8 cellular contexts compared by ENCODE assay signal in the genomic region with DNA sequence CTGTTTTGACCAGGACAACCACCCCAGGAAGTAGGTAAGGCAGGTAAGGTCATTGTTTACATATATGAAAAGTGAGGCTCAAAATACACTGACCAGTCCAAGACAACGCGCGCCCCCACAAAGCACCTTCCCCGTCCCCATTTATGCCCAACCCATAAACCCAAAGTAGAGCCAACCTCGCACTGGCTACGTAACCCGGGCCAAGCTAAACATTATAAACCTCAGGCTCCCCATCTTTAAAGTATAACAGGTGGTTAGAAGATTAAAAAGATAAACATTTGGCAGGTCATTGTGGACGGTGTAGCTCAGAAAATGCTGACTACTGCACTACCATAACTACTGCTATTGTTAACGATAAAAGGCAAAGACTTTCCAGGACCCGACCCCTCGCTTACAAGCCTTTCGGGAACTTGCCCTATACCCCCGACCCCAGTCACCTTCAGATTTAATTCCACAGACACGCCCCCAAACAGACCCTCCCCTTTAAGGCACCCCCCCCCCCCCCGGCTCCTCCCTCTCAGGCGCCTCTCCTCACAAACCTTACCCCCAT. TPM values are rescaled to one million over a fixed set of nuclear protein-coding genes. Genes with fewer than 3 reads are reported as not detected.
DNase-seq lines count a peak whose midpoint lies in the region; ATAC-seq and TF ChIP-seq lines count a peak whose summit lies in the region.

No MANE protein-coding gene starts in this region.

- H3K4me3 ChIP-seq in ectodermal cell (ENCODE audit: insufficient read depth, low read depth, low read length) (peak overlapping the region; percentile 64), mucosa of stomach (ENCODE audit: low read length) (peak overlapping the region; percentile 86)

- DNase-seq in NCI-H345 treated with DMSO at 0.1 percent for 48 hours (lab: John Stamatoyannopoulos, UW; ENCODE audit: unreplicated experiment) (peak; percentile 36), NCI-H345 (lab: John Stamatoyannopoulos, UW) (no peak), SKM-1 (lab: John Stamatoyannopoulos, UW; ENCODE audit: unreplicated experiment) (no peak), SKM-1 treated with dmso at 0.1 percent for 144 hours (lab: John Stamatoyannopoulos, UW; ENCODE audit: unreplicated experiment) (no peak)

- H3K36me3 ChIP-seq in ectodermal cell (ENCODE audit: control insufficient read depth, insufficient read depth, low read length) (no peaks in the 10 kb centered on the region), mucosa of stomach (ENCODE audit: control insufficient read depth, insufficient read depth, low read length) (no peaks in the 10 kb centered on the region)

- peak overlapping the region; percentile 81 for H3K9ac ChIP-seq in mucosa of stomach (ENCODE audit: low read length)

- H3K27ac ChIP-seq in ectodermal cell (ENCODE audit: insufficient read depth, low read depth, low read length, poor library complexity, severe bottlenecking) = peak overlapping the region; percentile 78

- no peaks in the 10 kb centered on the region for H3K27me3 ChIP-seq in ectodermal cell (ENCODE audit: control insufficient read depth, insufficient read depth, low read length, poor library complexity, severe bottlenecking)
- no peaks in the 10 kb centered on the region for H3K27me3 ChIP-seq in mucosa of stomach (ENCODE audit: control insufficient read depth, insufficient read depth, low read length)

- peaks cover 14% of the 10 kb centered on the region for H3K4me1 ChIP-seq in ectodermal cell (ENCODE audit: control insufficient read depth, insufficient read depth, low read length)
- H3K4me1 ChIP-seq in mucosa of stomach (ENCODE audit: control insufficient read depth, insufficient read depth, low read length) = peaks cover 15% of the 10 kb centered on the region

- 3 to 4% methylated on average over 13 to 15 of the region's 16 CpGs for WGBS in ectodermal cell, 2 experiments

- no peak for ATAC-seq in HG03342 (IDR thresholded peaks at IDR 0.05; ENCODE audit: unreplicated experiment)

- no peaks in the 10 kb centered on the region for H3K9me3 ChIP-seq in ectodermal cell (ENCODE audit: control insufficient read depth, low read length)
- no peaks in the 10 kb centered on the region for H3K9me3 ChIP-seq in mucosa of stomach (ENCODE audit: control insufficient read depth, low read length)

TF ChIP-seq in PFSK-1, 5 proteins besides CTCF, POLR2A, EP300 and RAD21:
- TF ChIP-seq POLR2AphosphoS5 (IDR thresholded peaks at IDR 0.05; ENCODE audit: low read depth, low read length) (no peak), SIN3A (IDR thresholded peaks at IDR 0.05; ENCODE audit: borderline replicate concordance, insufficient read depth, low read length) (peak; percentile 62; the same call in 1 of the 2 replicates)
TF ChIP-seq in PFSK-1: peak in this region for 1.

RNA-seq across cellular contexts. Expression of a gene that starts 0.5 kb away (rescaled TPM):
- polyA plus RNA-seq in PFSK-1 (2012; ENCODE audit: insufficient read length, low read depth) = 90.5 TPM
- 218 TPM for polyA plus RNA-seq in ectodermal cell (2013, experiment 1 of 4)
- 249 TPM for polyA plus RNA-seq in ectodermal cell (2013, experiment 2 of 4)
- 167 TPM for polyA plus RNA-seq in ectodermal cell (2013, experiment 3 of 4)
- polyA plus RNA-seq in ectodermal cell (2013, experiment 4 of 4) = 194 TPM

RNA-seq across cellular contexts. Expression of a gene that starts 0.8 kb away (rescaled TPM):
- polyA plus RNA-seq in PFSK-1 (2012; ENCODE audit: insufficient read length, low read depth) = 3.3 TPM
- 10.0 TPM for polyA plus RNA-seq in ectodermal cell (2013, experiment 1 of 4)
- polyA plus RNA-seq in ectodermal cell (2013, experiment 2 of 4) = 11.2 TPM
- 8.0 TPM for polyA plus RNA-seq in ectodermal cell (2013, experiment 3 of 4)
- polyA plus RNA-seq in ectodermal cell (2013, experiment 4 of 4) = 11.9 TPM

RNA-seq across cellular contexts. Expression of a gene that starts 23.2 kb away (rescaled TPM):
- polyA plus RNA-seq in PFSK-1 (2012; ENCODE audit: insufficient read length, low read depth) = 170 TPM
- polyA plus RNA-seq in ectodermal cell (2013, experiment 1 of 4) = 131 TPM
- 133 TPM for polyA plus RNA-seq in ectodermal cell (2013, experiment 2 of 4)
- polyA plus RNA-seq in ectodermal cell (2013, experiment 3 of 4) = 106 TPM
- 116 TPM for polyA plus RNA-seq in ectodermal cell (2013, experiment 4 of 4)

RNA-seq across cellular contexts. Expression of a gene that starts 25.9 kb away (rescaled TPM):
- not detected for polyA plus RNA-seq in PFSK-1 (2012; ENCODE audit: insufficient read length, low read depth)
- polyA plus RNA-seq in ectodermal cell (2013, experiment 1 of 4) = not detected
- polyA plus RNA-seq in ectodermal cell (2013, experiment 2 of 4) = not detected
- not detected for polyA plus RNA-seq in ectodermal cell (2013, experiment 3 of 4)
- polyA plus RNA-seq in ectodermal cell (2013, experiment 4 of 4) = not detected

RNA-seq across cellular contexts. Expression of a gene that starts 32.6 kb away (rescaled TPM):
- polyA plus RNA-seq in PFSK-1 (2012; ENCODE audit: insufficient read length, low read depth) = 38.7 TPM
- 53.8 TPM for polyA plus RNA-seq in ectodermal cell (2013, experiment 1 of 4)
- polyA plus RNA-seq in ectodermal cell (2013, experiment 2 of 4) = 39.1 TPM
- 55.4 TPM for polyA plus RNA-seq in ectodermal cell (2013, experiment 3 of 4)
- polyA plus RNA-seq in ectodermal cell (2013, experiment 4 of 4) = 57.1 TPM
